In the genomic region with DNA sequence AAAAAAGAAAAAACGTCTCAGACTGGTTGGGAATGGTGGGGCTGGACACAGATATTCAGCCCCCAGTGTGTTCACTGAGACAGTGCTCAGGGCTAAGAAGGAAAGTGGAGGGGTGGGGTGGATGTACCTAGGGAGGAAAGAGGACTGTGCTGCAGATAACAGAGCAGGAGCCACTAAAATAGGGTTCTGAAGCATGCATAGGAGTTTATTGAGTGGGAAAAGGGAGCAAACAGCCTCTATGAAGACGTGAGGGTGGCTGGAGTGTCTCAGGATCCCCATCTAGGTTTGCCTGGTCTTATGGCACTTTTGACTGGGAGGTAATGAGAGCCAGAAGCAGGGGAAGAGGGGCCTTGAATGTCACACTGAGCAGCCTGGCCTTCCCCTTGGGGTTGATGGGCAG, we compare ENCODE assay signal across 28 cellular contexts. TPM values are rescaled to one million over a fixed set of nuclear protein-coding genes. Genes with fewer than 3 reads are reported as not detected.
DNase-seq lines count a peak whose midpoint lies in the region; ATAC-seq and TF ChIP-seq lines count a peak whose summit lies in the region.
"Had no signal": no experiment of that assay in that cellular context is flagged by ENCODE, and none has a peak within 500 bp of the region (broad histone marks: within the 10 kb centered on the region; RNA-seq: fewer than 3 reads in every experiment).

No MANE protein-coding gene starts in this region.

- H3K9me3 Mint-ChIP-seq in endodermal cell (no peaks in the 10 kb centered on the region), nephron progenitor cell (no peaks in the 10 kb centered on the region), type B pancreatic cell (no peaks in the 10 kb centered on the region)
- H3K9me3 Mint-ChIP-seq: CD8-positive, alpha-beta T cell had no signal

- peaks cover 6% of the 10 kb centered on the region for H3K36me3 Mint-ChIP-seq in T-helper 17 cell (ENCODE audit: low read depth)
- no peaks in the 10 kb centered on the region for H3K36me3 Mint-ChIP-seq in endodermal cell (ENCODE audit: low read depth)
- H3K36me3 Mint-ChIP-seq in nephron progenitor cell (ENCODE audit: low read depth), result no peaks in the 10 kb centered on the region
- H3K36me3 Mint-ChIP-seq in type B pancreatic cell, result peaks cover 6% of the 10 kb centered on the region

- no peaks in the 10 kb centered on the region for H3K4me1 ChIP-seq in endodermal cell (ENCODE audit: control insufficient read depth, insufficient read depth, low read length)
- H3K4me1 ChIP-seq: Caco-2 had no signal

- peaks cover 6% of the 10 kb centered on the region for H3K27me3 Mint-ChIP-seq in T-helper 17 cell
- peaks cover 14% of the 10 kb centered on the region for H3K27me3 Mint-ChIP-seq in endodermal cell (ENCODE audit: insufficient read depth)
- peaks cover 23% of the 10 kb centered on the region for H3K27me3 Mint-ChIP-seq in nephron progenitor cell (ENCODE audit: low read depth, poor library complexity)
- H3K27me3 Mint-ChIP-seq in type B pancreatic cell, result peaks cover 8% of the 10 kb centered on the region

- H3K27ac Mint-ChIP-seq in T-helper 17 cell (peak overlapping the region; percentile 72), endodermal cell (peak overlapping the region; percentile 8), nephron progenitor cell (peak overlapping the region; percentile 88), type B pancreatic cell (peak overlapping the region; percentile 25)
- H3K27ac Mint-ChIP-seq: CD8-positive, alpha-beta T cell had no signal

- no peak overlapping the region for H3K4me3 ChIP-seq in endodermal cell (ENCODE audit: low read length)
- H3K4me3 ChIP-seq: A549, GM12878, SJCRH30 had no signal

- no peak overlapping the region for H3K4me3 Mint-ChIP-seq in T-helper 17 cell
- no peak overlapping the region for H3K4me3 Mint-ChIP-seq in endodermal cell
- H3K4me3 Mint-ChIP-seq in nephron progenitor cell, result peak overlapping the region; percentile 13
- H3K4me3 Mint-ChIP-seq in type B pancreatic cell, result no peak overlapping the region
- H3K4me3 Mint-ChIP-seq: CD8-positive, alpha-beta T cell had no signal

- no peak for TF ChIP-seq CTCF in endodermal cell (conservative IDR thresholded peaks at IDR 0.05)
- TF ChIP-seq CTCF in nephron progenitor cell (IDR thresholded peaks at IDR 0.05), result no peak
- no peak for TF ChIP-seq CTCF in type B pancreatic cell (conservative IDR thresholded peaks at IDR 0.05)

- H3K27ac ChIP-seq in endodermal cell (ENCODE audit: low read depth, low read length), result no peak overlapping the region
- H3K27ac ChIP-seq: A549, SJCRH30 had no signal

- H3K9me3 ChIP-seq in T-helper 17 cell (ENCODE audit: control insufficient read depth, low read length, poor library complexity, severe bottlenecking), result no peaks in the 10 kb centered on the region
- no peaks in the 10 kb centered on the region for H3K9me3 ChIP-seq in endodermal cell (ENCODE audit: control insufficient read depth, low read length)
- H3K9me3 ChIP-seq: A549, Caco-2, SJCRH30 had no signal

- H3K36me3 ChIP-seq in endodermal cell (ENCODE audit: control insufficient read depth, insufficient read depth, low read length), result no peaks in the 10 kb centered on the region
- H3K36me3 ChIP-seq: SJCRH30 had no signal

- H3K9ac ChIP-seq in endodermal cell (ENCODE audit: extremely low read depth, low read length, poor library complexity, severe bottlenecking), result no peak overlapping the region

- H3K4me1 Mint-ChIP-seq in T-helper 17 cell, result peaks cover 24% of the 10 kb centered on the region
- peaks cover 3% of the 10 kb centered on the region for H3K4me1 Mint-ChIP-seq in endodermal cell
- peaks cover 54% of the 10 kb centered on the region for H3K4me1 Mint-ChIP-seq in nephron progenitor cell
- H3K4me1 Mint-ChIP-seq in type B pancreatic cell (ENCODE audit: unreplicated experiment), result peaks cover 45% of the 10 kb centered on the region

- peaks cover 12% of the 10 kb centered on the region for H3K27me3 ChIP-seq in endodermal cell (ENCODE audit: control insufficient read depth, insufficient read depth, low read length, poor library complexity, severe bottlenecking)
- H3K27me3 ChIP-seq: SJCRH30 had no signal

- WGBS in endodermal cell (ENCODE audit: insufficient coverage in 1 of 2, insufficient read length in 1 of 2), 2 experiments, result 81 to 83% methylated on average over 1 to 2 of the region's 2 CpGs

- DNase-seq in T-helper 17 cell, result no peak
- no peak for DNase-seq in endodermal cell
- DNase-seq in nephron progenitor cell, result no peak
- DNase-seq in type B pancreatic cell (ENCODE audit: extremely low spot score, unreplicated experiment), result no peak
- DNase-seq in activated gamma-delta T cell (lab: John Stamatoyannopoulos, UW), result no peak
- DNase-seq in NCI-H2196 (lab: John Stamatoyannopoulos, UW; ENCODE audit: unreplicated experiment), result no peak
- no peak for DNase-seq in GF-D8 (lab: John Stamatoyannopoulos, UW)
- DNase-seq: AML-193; C1 segment of cervical spinal cord; Caco-2; CD8-positive, alpha-beta T cell; GOT3; HCEC 1CT; Karpas-422; NCI-H1092 treated with DMSO at 0.1 percent for 48 hours; NCI-H1436 treated with DMSO at 0.1 percent for 48 hours; NCI-H1930; NCI-H2107; NCI-H446 treated with DMSO at 0.1 percent for 48 hours; NCI-H526; NK-92 treated with Interleukin-12 subunit alpha and Interleukin-12 subunit beta, amount 100 ng/mL, for 24 hours; PC-3 had no signal

- ATAC-seq in T-helper 17 cell, result no peak
- ATAC-seq: A549; CD8-positive, alpha-beta T cell; GM12878; HepG2; PC-3; Right ventricle myocardium inferior had no signal

RNA-seq across cellular contexts. Expression of gene MEGF8, which starts 3.4 kb away (rescaled TPM):
- total RNA-seq in T-helper 17 cell (1 to 10 TPM; 4.6 to 6.1 TPM), endodermal cell (10 to 100 TPM; 48.0 to 51.4 TPM), type B pancreatic cell (ENCODE audit: low replicate concordance) (30.7 and 49.5 TPM in 2 replicates)
- polyA plus RNA-seq in endodermal cell (2013, experiment 1 of 2), result 26.6 TPM
- polyA plus RNA-seq in endodermal cell (2013, experiment 2 of 2), result 28.6 TPM

RNA-seq across cellular contexts. Expression of gene TMEM145, which starts 15.7 kb away (rescaled TPM):
- not detected for total RNA-seq in T-helper 17 cell
- total RNA-seq in endodermal cell, result under 1 TPM; 0.38 to 0.42 TPM
- polyA plus RNA-seq in endodermal cell (2013, experiment 1 of 2), result 4.4 TPM
- 2.2 TPM for polyA plus RNA-seq in endodermal cell (2013, experiment 2 of 2)
- total RNA-seq in type B pancreatic cell (ENCODE audit: low replicate concordance), result 0.88 and 3.6 TPM in 2 replicates
- total RNA-seq: CD8-positive, alpha-beta T cell; M059J had no signal

RNA-seq across cellular contexts. Expression of gene PAFAH1B3, which starts 26.4 kb away (rescaled TPM):
- 10 to 100 TPM; 16.0 to 17.7 TPM for total RNA-seq in T-helper 17 cell
- 10 to 100 TPM; 63.0 to 70.2 TPM for total RNA-seq in endodermal cell
- polyA plus RNA-seq in endodermal cell (2013, experiment 1 of 2), result 105 TPM
- polyA plus RNA-seq in endodermal cell (2013, experiment 2 of 2), result 98.0 TPM
- total RNA-seq in type B pancreatic cell (ENCODE audit: low replicate concordance), result 50.3 and 97.4 TPM in 2 replicates
- total RNA-seq: PC-3 had no signal

RNA-seq across cellular contexts. Expression of gene PRR19, which starts 26.9 kb away (rescaled TPM):
- total RNA-seq in T-helper 17 cell (under 1 TPM in 1 of 2 donors, not detected in 1; 0.50 TPM), endodermal cell (1 to 10 TPM; 1.4 to 2.7 TPM), type B pancreatic cell (ENCODE audit: low replicate concordance) (2.2 and 2.4 TPM in 2 replicates)
- 1.9 TPM for polyA plus RNA-seq in endodermal cell (2013, experiment 1 of 2)
- polyA plus RNA-seq in endodermal cell (2013, experiment 2 of 2), result 2.4 TPM
- total RNA-seq: PC-3 had no signal

RNA-seq across cellular contexts. Expression of gene CIC, which starts 59.8 kb away (rescaled TPM):
- total RNA-seq in T-helper 17 cell (100 to 1,000 TPM; 112 to 125 TPM), endodermal cell (10 to 100 TPM; 48.6 to 57.6 TPM), type B pancreatic cell (ENCODE audit: low replicate concordance) (44.8 and 70.3 TPM in 2 replicates)
- polyA plus RNA-seq in endodermal cell (2013, experiment 1 of 2), result 55.5 TPM
- polyA plus RNA-seq in endodermal cell (2013, experiment 2 of 2), result 51.2 TPM

Comparison
In these comparisons a context has a peak if more than half of its experiments do, and no peak if none do; other contexts are left out.
1. H3K27ac Mint-ChIP-seq: peak in every context shown above with its lines; median percentile 88 in nephron progenitor cell; 72 in T-helper 17 cell; 25 in type B pancreatic cell; 8 in endodermal cell.